In the genomic region with DNA sequence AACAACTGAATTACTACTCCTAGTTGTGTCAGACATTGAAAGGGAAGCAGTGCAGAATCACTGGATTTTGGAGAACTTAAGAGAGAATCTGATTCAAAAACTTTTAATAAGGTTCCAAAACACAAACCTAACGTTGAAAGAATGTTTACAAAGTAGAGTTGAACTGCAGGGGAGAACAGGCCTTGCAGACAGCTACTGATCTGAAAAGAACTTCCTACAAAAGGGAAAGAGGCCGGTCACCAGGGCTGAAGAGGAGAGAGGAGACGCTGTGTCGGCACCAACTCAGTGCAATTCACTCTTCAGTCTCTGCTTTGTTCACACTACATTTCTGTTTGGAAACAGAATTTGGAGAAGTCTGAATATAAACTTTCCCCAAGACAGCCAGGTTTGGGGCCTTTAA, we compare ENCODE assay signal across 11 cellular contexts.
DNase-seq lines count a peak whose midpoint lies in the region; ATAC-seq, FAIRE-seq and TF ChIP-seq lines count a peak whose summit lies in the region.
"Had no signal": no experiment of that assay in that cellular context is flagged by ENCODE, and none has a peak within 500 bp of the region (broad histone marks: within the 10 kb centered on the region; RNA-seq: fewer than 3 reads in every experiment).

No MANE protein-coding gene starts in this region.

- no peaks in the 10 kb centered on the region for H3K9me3 Mint-ChIP-seq in astrocyte (ENCODE audit: unreplicated experiment)
- no peaks in the 10 kb centered on the region for H3K9me3 Mint-ChIP-seq in nephron progenitor cell
- H3K9me3 Mint-ChIP-seq: T-helper 1 cell treated with Interleukin-12 subunit alpha and Interleukin-12 subunit beta and Interleukin-4 antibody, amounts not matched to agents 30 μg/mL and 1 μg/mL, for 36 hours had no signal

- no peaks in the 10 kb centered on the region for H3K79me2 ChIP-seq in astrocyte (ENCODE audit: insufficient read depth, low read length)

- peak; percentile 9 for FAIRE-seq in astrocyte (lab: Jason Lieb, UNC)

- H3K9ac ChIP-seq in astrocyte (ENCODE audit: low read length): peak overlapping the region; percentile 42

- H4K20me1 ChIP-seq in astrocyte (ENCODE audit: insufficient read depth, low read length): no peaks in the 10 kb centered on the region

- TF ChIP-seq EP300 in tibial nerve (IDR thresholded peaks at IDR 0.05): no peak

- H3K27me3 ChIP-seq in astrocyte (ENCODE audit: insufficient read depth, low read length): no peaks in the 10 kb centered on the region
- H3K27me3 ChIP-seq in tibial nerve: no peaks in the 10 kb centered on the region

- H3K36me3 Mint-ChIP-seq in astrocyte (ENCODE audit: low read depth, unreplicated experiment) (peaks cover 2% of the 10 kb centered on the region), nephron progenitor cell (ENCODE audit: low read depth) (no peaks in the 10 kb centered on the region)

- no peaks in the 10 kb centered on the region for H3K27me3 Mint-ChIP-seq in astrocyte (ENCODE audit: low read depth, unreplicated experiment)
- peaks cover under 1% of the 10 kb centered on the region for H3K27me3 Mint-ChIP-seq in nephron progenitor cell (ENCODE audit: low read depth, poor library complexity)

- H2AFZ ChIP-seq in astrocyte (ENCODE audit: low read depth, low read length): peak overlapping the region; percentile 61

- H3K27ac ChIP-seq in astrocyte (ENCODE audit: low read depth, low read length): peak overlapping the region; percentile 7
- H3K27ac ChIP-seq in tibial nerve: peak overlapping the region; percentile 55 to 88 (median 75)

- no peaks in the 10 kb centered on the region for H3K9me3 ChIP-seq in astrocyte (ENCODE audit: insufficient read depth, low read depth, low read length)
- no peaks in the 10 kb centered on the region for H3K9me3 ChIP-seq in tibial nerve

- peak overlapping the region; percentile 55 for H3K4me2 ChIP-seq in astrocyte (ENCODE audit: low read length)

- peak overlapping the region; percentile 93 for H3K27ac Mint-ChIP-seq in astrocyte (ENCODE audit: unreplicated experiment)
- H3K27ac Mint-ChIP-seq in nephron progenitor cell: peak overlapping the region; percentile 97
- H3K27ac Mint-ChIP-seq: T-helper 1 cell treated with Interleukin-12 subunit alpha and Interleukin-12 subunit beta and Interleukin-4 antibody, amounts not matched to agents 30 μg/mL and 1 μg/mL, for 36 hours had no signal

- DNase-seq in astrocyte (ENCODE audit: low read depth) (no peak), globus pallidus (ENCODE audit: low spot score) (peak; percentile 50), nephron progenitor cell (no peak), tibial nerve (ENCODE audit: low spot score in 2 of 2) (no peak), NCI-H2171 treated with DMSO at 0.1 percent for 48 hours (lab: John Stamatoyannopoulos, UW) (no peak), NCI-H146 treated with DMSO at 0.1 percent for 48 hours (lab: John Stamatoyannopoulos, UW; ENCODE audit: unreplicated experiment) (no peak), SKM-1 treated with dmso at 0.1 percent for 144 hours (lab: John Stamatoyannopoulos, UW; ENCODE audit: unreplicated experiment) (no peak)
- DNase-seq: activated gamma-delta T cell treated with Interleukin-2 at 50 U/mL for 16 hours, NCI-H187 had no signal

- peaks cover 27% of the 10 kb centered on the region for H3K4me1 ChIP-seq in astrocyte (ENCODE audit: insufficient read depth, low read length)
- peaks cover 0 to 79% (median 27%) of the 10 kb centered on the region in 4 donors for H3K4me1 ChIP-seq in tibial nerve

- TF ChIP-seq CTCF in astrocyte (IDR thresholded peaks at IDR 0.05; ENCODE audit: insufficient read depth, low read depth, low read length) (no peak), nephron progenitor cell (IDR thresholded peaks at IDR 0.05) (no peak), tibial nerve (IDR thresholded peaks at IDR 0.05) (no peak)

- H3K4me3 Mint-ChIP-seq in astrocyte (ENCODE audit: unreplicated experiment): peak overlapping the region; percentile 74
- no peak overlapping the region for H3K4me3 Mint-ChIP-seq in nephron progenitor cell
- H3K4me3 Mint-ChIP-seq: T-helper 1 cell treated with Interleukin-12 subunit alpha and Interleukin-12 subunit beta and Interleukin-4 antibody, amounts not matched to agents 30 μg/mL and 1 μg/mL, for 36 hours had no signal

- no peaks in the 10 kb centered on the region for H3K36me3 ChIP-seq in astrocyte (ENCODE audit: insufficient read depth, low read length)
- H3K36me3 ChIP-seq in tibial nerve: peaks cover 0 to under 1% (median 0%) of the 10 kb centered on the region in 3 donors

- H3K4me1 Mint-ChIP-seq in astrocyte (ENCODE audit: low read depth, unreplicated experiment) (peaks cover 28% of the 10 kb centered on the region), nephron progenitor cell (peaks cover 13% of the 10 kb centered on the region)

- peak overlapping the region; percentile 24 for H3K4me3 ChIP-seq in astrocyte (ENCODE audit: insufficient read depth, low read depth, low read length)
- H3K4me3 ChIP-seq in tibial nerve: no peak overlapping the region

- no peak for TF ChIP-seq POLR2A in tibial nerve (IDR thresholded peaks at IDR 0.05)

- ATAC-seq in HG03565 (IDR thresholded peaks at IDR 0.05; ENCODE audit: unreplicated experiment): no peak

- 14 to 16% methylated on average over 4 of the region's 4 CpGs for WGBS in tibial nerve, 2 donors
